In the genomic region with DNA sequence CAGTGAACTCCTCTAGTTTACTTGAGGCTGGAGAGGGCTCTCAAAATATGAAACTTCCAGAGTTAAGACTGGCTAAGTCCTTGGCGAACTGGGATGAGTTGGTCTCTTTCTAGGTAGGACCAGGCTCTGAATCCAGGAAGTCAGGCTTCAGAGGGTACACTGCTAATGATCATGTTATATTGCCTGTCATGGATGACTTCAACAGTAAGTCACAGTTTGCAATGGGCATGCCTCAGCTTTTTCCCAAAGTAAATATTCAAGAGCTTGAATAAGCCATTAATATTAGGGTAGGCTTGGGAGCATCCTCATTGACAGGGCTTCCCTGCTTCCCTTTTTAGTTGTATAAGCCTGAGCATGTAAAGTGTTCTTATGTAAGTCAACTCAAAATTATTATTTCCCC, we compare ENCODE assay signal across 1 cellular context.
TF ChIP-seq lines count a peak whose summit lies in the region.

No MANE protein-coding gene starts in this region.

TF ChIP-seq in IMR-90, 13 proteins besides CTCF, POLR2A, EP300 and RAD21:
- TF ChIP-seq SMC3 (IDR thresholded peaks at IDR 0.05; ENCODE audit: low read depth, low read length) (no peak), MXI1 (IDR thresholded peaks at IDR 0.05; ENCODE audit: borderline replicate concordance, low read depth, low read length) (no peak), NFE2L2 (IDR thresholded peaks at IDR 0.05; ENCODE audit: low read depth, low read length) (no peak), RCOR1 (IDR thresholded peaks at IDR 0.05; ENCODE audit: insufficient replicate concordance, low read length) (no peak), ELK1 (IDR thresholded peaks at IDR 0.05; ENCODE audit: borderline replicate concordance, low read depth, low read length) (no peak), CHD1 (IDR thresholded peaks at IDR 0.05; ENCODE audit: low read depth, low read length) (no peak), MAZ (IDR thresholded peaks at IDR 0.05; ENCODE audit: borderline replicate concordance, low read depth, low read length) (no peak), BHLHE40 (IDR thresholded peaks at IDR 0.05; ENCODE audit: low read depth, low read length) (no peak), RFX5 (IDR thresholded peaks at IDR 0.05; ENCODE audit: low read depth, low read length) (no peak), CEBPB (IDR thresholded peaks at IDR 0.05; ENCODE audit: low read depth, low read length) (no peak), FOS (IDR thresholded peaks at IDR 0.05; ENCODE audit: low read depth, low read length) (no peak), MAFK (IDR thresholded peaks at IDR 0.05; ENCODE audit: low read depth, low read length) (no peak)
- TF ChIP-seq, protein P1, sequence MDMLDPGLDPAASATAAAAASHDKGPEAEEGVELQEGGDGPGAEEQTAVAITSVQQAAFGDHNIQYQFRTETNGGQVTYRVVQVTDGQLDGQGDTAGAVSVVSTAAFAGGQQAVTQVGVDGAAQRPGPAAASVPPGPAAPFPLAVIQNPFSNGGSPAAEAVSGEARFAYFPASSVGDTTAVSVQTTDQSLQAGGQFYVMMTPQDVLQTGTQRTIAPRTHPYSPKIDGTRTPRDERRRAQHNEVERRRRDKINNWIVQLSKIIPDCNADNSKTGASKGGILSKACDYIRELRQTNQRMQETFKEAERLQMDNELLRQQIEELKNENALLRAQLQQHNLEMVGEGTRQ (IDR thresholded peaks at IDR 0.05; ENCODE audit: low read depth, low read length), result no peak
